In the genomic region with DNA sequence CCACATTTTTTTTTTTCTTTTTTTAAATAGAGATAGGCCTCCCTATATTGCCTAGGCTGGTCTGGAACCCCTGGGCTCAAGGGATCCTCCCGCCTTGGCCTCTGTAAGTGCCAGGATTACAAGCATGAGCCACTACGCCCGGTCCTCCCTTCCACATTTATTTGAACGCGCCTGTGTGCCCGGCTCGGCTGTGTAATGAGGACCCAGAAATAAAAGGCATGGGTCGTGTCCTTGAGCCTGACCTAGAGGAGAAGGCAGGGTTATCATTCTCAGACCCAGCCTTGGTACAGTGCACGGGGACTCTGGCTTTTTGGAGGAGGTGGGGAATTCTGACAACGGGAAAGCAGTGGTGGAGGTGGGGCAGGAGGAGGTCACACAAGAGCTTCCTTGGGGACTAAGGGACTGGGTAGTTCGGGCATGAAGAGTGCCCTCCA, we compare ENCODE assay signal across 8 cellular contexts. TPM values are rescaled to one million over a fixed set of nuclear protein-coding genes. Genes with fewer than 3 reads are reported as not detected.
DNase-seq lines count a peak whose midpoint lies in the region; ATAC-seq and TF ChIP-seq lines count a peak whose summit lies in the region.

No MANE protein-coding gene starts in this region.

- TF ChIP-seq CTCF in HL-60 (IDR thresholded peaks at IDR 0.05; ENCODE audit: insufficient read depth, low read length) (no peak), activated B cell treated with CpG ODN at 0.5 μM for 24 hours (IDR thresholded peaks at IDR 0.05) (no peak), suprapubic skin (IDR thresholded peaks at IDR 0.05) (no peak)

- H3K27me3 ChIP-seq in CD4-positive, CD25-positive, alpha-beta regulatory T cell (ENCODE audit: control insufficient read depth, insufficient read depth, low read length): no peaks in the 10 kb centered on the region
- H3K27me3 ChIP-seq in HL-60 (ENCODE audit: insufficient read depth, poor library complexity, severe bottlenecking): no peaks in the 10 kb centered on the region
- H3K27me3 ChIP-seq in iPS-20b (ENCODE audit: insufficient read depth, low read length): no peaks in the 10 kb centered on the region
- H3K27me3 ChIP-seq in suprapubic skin: no peaks in the 10 kb centered on the region

- CTCF ChIA-PET in activated B cell treated with CpG ODN at 0.5 μM for 24 hours (lab: Charles Lee): no interaction called here

- H3K27ac ChIP-seq in CD4-positive, CD25-positive, alpha-beta regulatory T cell (ENCODE audit: insufficient read depth, low read length, poor library complexity, severe bottlenecking): no peak overlapping the region
- H3K27ac ChIP-seq in HL-60 (replicated peaks): peak overlapping the region; percentile 93
- H3K27ac ChIP-seq in iPS-20b (ENCODE audit: low read length): peak overlapping the region; percentile 27
- H3K27ac ChIP-seq in suprapubic skin: no peak overlapping the region
- H3K27ac ChIP-seq in substantia nigra (ENCODE audit: low read depth, low read length, poor library complexity, severe bottlenecking): no peak overlapping the region

- 2% methylated on average over 11 of the region's 11 CpGs for WGBS in suprapubic skin

- H3K36me3 Mint-ChIP-seq in CD4-positive, CD25-positive, alpha-beta regulatory T cell: no peaks in the 10 kb centered on the region
- H3K36me3 Mint-ChIP-seq in activated B cell treated with CpG ODN at 0.5 μM for 24 hours (ENCODE audit: low read depth): peaks cover 4% of the 10 kb centered on the region

- peak overlapping the region; percentile 80 to 92 (median 84) for H3K27ac Mint-ChIP-seq in CD4-positive, CD25-positive, alpha-beta regulatory T cell
- H3K27ac Mint-ChIP-seq in activated B cell treated with CpG ODN at 0.5 μM for 24 hours: no peak overlapping the region

- POLR2A ChIA-PET in activated B cell treated with CpG ODN at 0.5 μM for 24 hours (lab: Charles Lee): no interaction called here

- peak overlapping the region; percentile 89 to 96 (median 96) for H3K4me3 Mint-ChIP-seq in CD4-positive, CD25-positive, alpha-beta regulatory T cell
- H3K4me3 Mint-ChIP-seq in activated B cell treated with CpG ODN at 0.5 μM for 24 hours: peak overlapping the region; percentile 96

- H3K9ac ChIP-seq in iPS-20b (ENCODE audit: low read depth, low read length): peak overlapping the region; percentile 95

- TF ChIP-seq POLR2A in suprapubic skin (IDR thresholded peaks at IDR 0.05): no peak

- no peaks in the 10 kb centered on the region for H3K9me3 ChIP-seq in CD4-positive, CD25-positive, alpha-beta regulatory T cell (ENCODE audit: control insufficient read depth in 2 of 2, low read length in 2 of 2)
- H3K9me3 ChIP-seq in iPS-20b (ENCODE audit: insufficient read depth, low read depth, low read length): no peaks in the 10 kb centered on the region
- no peaks in the 10 kb centered on the region for H3K9me3 ChIP-seq in suprapubic skin

- peak overlapping the region; percentile 93 for H3K4me3 ChIP-seq in CD4-positive, CD25-positive, alpha-beta regulatory T cell (ENCODE audit: low read depth, low read length)
- H3K4me3 ChIP-seq in HL-60 (replicated peaks; ENCODE audit: insufficient read depth, low read length): peak overlapping the region; percentile 74
- peak overlapping the region; percentile 97 for H3K4me3 ChIP-seq in iPS-20b (ENCODE audit: low read length)
- peak overlapping the region; percentile 82 for H3K4me3 ChIP-seq in suprapubic skin

- no peak for TF ChIP-seq EP300 in suprapubic skin (IDR thresholded peaks at IDR 0.05)

- H3K4me1 Mint-ChIP-seq in CD4-positive, CD25-positive, alpha-beta regulatory T cell: peaks cover 19 to 25% (median 21%) of the 10 kb centered on the region in 4 donors
- peaks cover 21% of the 10 kb centered on the region for H3K4me1 Mint-ChIP-seq in activated B cell treated with CpG ODN at 0.5 μM for 24 hours

- intact Hi-C loops in activated B cell treated with CpG ODN at 0.5 μM for 24 hours (cut with micrococcal nuclease): loop anchor here (2.0 kb wide), 2 partner anchors 323 to 1589 kb away; partner anchors contain the start of genes ANGEL2 and SMYD2

- H3K27me3 Mint-ChIP-seq in CD4-positive, CD25-positive, alpha-beta regulatory T cell: no peaks in the 10 kb centered on the region
- no peaks in the 10 kb centered on the region for H3K27me3 Mint-ChIP-seq in activated B cell treated with CpG ODN at 0.5 μM for 24 hours

- no peak for ATAC-seq in CD4-positive, CD25-positive, alpha-beta regulatory T cell (ENCODE audit: low read depth in 2 of 2)
- ATAC-seq in activated B cell treated with CpG ODN at 0.5 μM for 24 hours (ENCODE audit: low read depth): no peak
- ATAC-seq in HG03135 (IDR thresholded peaks at IDR 0.05; ENCODE audit: unreplicated experiment): no peak

- H3K4me1 ChIP-seq in CD4-positive, CD25-positive, alpha-beta regulatory T cell (ENCODE audit: control insufficient read depth, insufficient read depth, low read length, poor library complexity, severe bottlenecking): peaks cover 20% of the 10 kb centered on the region
- H3K4me1 ChIP-seq in iPS-20b (ENCODE audit: insufficient read depth, low read length) (peaks cover 5% of the 10 kb centered on the region; the same call in 1 of the 2 replicates), suprapubic skin (peaks cover 8% of the 10 kb centered on the region)

- DNase-seq in CD4-positive, CD25-positive, alpha-beta regulatory T cell: peak in 1 of 3 donors; percentile 21
- peak in 1 of 2 experiments; percentile 6 for DNase-seq in HL-60 (ENCODE audit: low read depth in 1 of 2, low spot score in 1 of 2)
- no peak for DNase-seq in activated B cell treated with CpG ODN at 0.5 μM for 24 hours
- no peak for DNase-seq in suprapubic skin (ENCODE audit: low spot score in 2 of 2)
- DNase-seq in substantia nigra (lab: John Stamatoyannopoulos, UW): no peak
- DNase-seq in hypothalamus (lab: John Stamatoyannopoulos, UW): no peak

- H3K9me3 Mint-ChIP-seq in CD4-positive, CD25-positive, alpha-beta regulatory T cell: peaks cover 0 to 3% (median 0%) of the 10 kb centered on the region in 7 donors
- no peaks in the 10 kb centered on the region for H3K9me3 Mint-ChIP-seq in activated B cell treated with CpG ODN at 0.5 μM for 24 hours

- H3K36me3 ChIP-seq in CD4-positive, CD25-positive, alpha-beta regulatory T cell (ENCODE audit: control insufficient read depth, insufficient read depth, low read length): no peaks in the 10 kb centered on the region
- H3K36me3 ChIP-seq in iPS-20b (ENCODE audit: insufficient read depth, low read depth, low read length) (no peaks in the 10 kb centered on the region), suprapubic skin (no peaks in the 10 kb centered on the region)

RNA-seq across cellular contexts. Expression of gene CENPF, which starts 0.8 kb away (rescaled TPM):
- total RNA-seq in CD4-positive, CD25-positive, alpha-beta regulatory T cell: 7.9 TPM
- 1 to 10 TPM in 2 of 4 donors, under 1 TPM in 2; 0.75 to 1.4 (median 1.0) TPM for polyA plus RNA-seq in CD4-positive, CD25-positive, alpha-beta regulatory T cell
- total RNA-seq in activated B cell treated with CpG ODN at 0.5 μM for 24 hours (4.0 and 4.1 TPM in 2 replicates), suprapubic skin (1 to 10 TPM; 5.0 to 7.8 (median 5.9) TPM)

RNA-seq across cellular contexts. Expression of gene PTPN14, which starts 52.4 kb away (rescaled TPM):
- total RNA-seq in CD4-positive, CD25-positive, alpha-beta regulatory T cell: 0.10 TPM
- under 1 TPM in 2 of 4 donors, not detected in 2; 0.02 to 0.06 TPM for polyA plus RNA-seq in CD4-positive, CD25-positive, alpha-beta regulatory T cell
- total RNA-seq in activated B cell treated with CpG ODN at 0.5 μM for 24 hours (0.02 TPM in 1 of 2 replicates, not detected in the other), suprapubic skin (100 to 1,000 TPM in 2 of 4 donors, 10 to 100 TPM in 2; 67.9 to 159 (median 96.4) TPM)

Comparison
In these comparisons a context has a peak if more than half of its experiments do, and no peak if none do; other contexts are left out.
1. H3K27ac ChIP-seq: peak in HL-60 (single experiment) and iPS-20b (single experiment); none in CD4-positive, CD25-positive, alpha-beta regulatory T cell (single experiment), suprapubic skin (single experiment) and substantia nigra (single experiment).
2. RNA of gene PTPN14, which starts 52.4 kb away (total RNA-seq): 67.9 to 159 TPM in suprapubic skin; 0.10 TPM in CD4-positive, CD25-positive, alpha-beta regulatory T cell (single experiment) and 0.02 TPM in activated B cell treated with CpG ODN at 0.5 μM for 24 hours; every median in the first group is over 10 times any median in the second.
3. Peak in every context shown above with its lines, with median percentiles within 50 percentile points of each other: H3K4me3 ChIP-seq.